ENCODE assay signal across 23 cellular contexts in the genomic region with DNA sequence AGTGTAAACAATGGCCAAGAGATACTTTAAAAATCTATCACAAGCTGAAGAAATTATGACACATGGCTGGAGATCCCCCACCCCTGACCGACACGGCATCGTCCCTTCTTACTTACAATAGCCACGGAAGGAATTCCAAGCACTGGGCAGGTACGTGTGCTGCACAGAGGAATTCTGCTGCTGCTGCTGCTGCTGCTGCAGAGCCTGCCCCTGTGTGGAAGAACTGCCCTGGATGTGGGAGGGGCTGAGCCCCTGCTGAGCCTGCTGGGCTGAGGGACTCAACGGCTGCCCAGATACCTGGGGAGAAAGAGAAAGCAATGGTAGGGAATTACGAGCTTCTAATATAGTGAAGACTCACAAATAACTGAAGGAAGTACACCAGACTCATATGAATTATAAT. TPM values are rescaled to one million over a fixed set of nuclear protein-coding genes. Genes with fewer than 3 reads are reported as not detected.
DNase-seq lines count a peak whose midpoint lies in the region; ATAC-seq, FAIRE-seq and TF ChIP-seq lines count a peak whose summit lies in the region.
"Had no signal": no experiment of that assay in that cellular context is flagged by ENCODE, and none has a peak within 500 bp of the region (broad histone marks: within the 10 kb centered on the region; RNA-seq: fewer than 3 reads in every experiment).

No MANE protein-coding gene starts in this region.

- H3K9ac ChIP-seq in endodermal cell (ENCODE audit: extremely low read depth, low read length, poor library complexity, severe bottlenecking) = no peak overlapping the region
- H3K9ac ChIP-seq in mesendoderm (ENCODE audit: low read length) = no peak overlapping the region
- no peak overlapping the region for H3K9ac ChIP-seq in kidney (ENCODE audit: low read length in 2 of 2)
- H3K9ac ChIP-seq: SK-N-SH had no signal

- H4K5ac ChIP-seq in mesendoderm (ENCODE audit: low read length) = no peak overlapping the region

- no peak for TF ChIP-seq CTCF in GM23338 (conservative IDR thresholded peaks at IDR 0.05; ENCODE audit: low read depth in 2 of 2)
- TF ChIP-seq CTCF in endodermal cell (conservative IDR thresholded peaks at IDR 0.05) = no peak
- TF ChIP-seq CTCF in transverse colon (IDR thresholded peaks at IDR 0.05) = no peak
- no peak for TF ChIP-seq CTCF in kidney (IDR thresholded peaks at IDR 0.05; ENCODE audit: borderline replicate concordance, extremely low read depth, insufficient read depth)

- H3K27me3 Mint-ChIP-seq in GM23338 (ENCODE audit: insufficient read depth, low read depth, poor library complexity) = peaks cover 1% of the 10 kb centered on the region
- H3K27me3 Mint-ChIP-seq in endodermal cell (ENCODE audit: insufficient read depth) = no peaks in the 10 kb centered on the region

- H2BK15ac ChIP-seq in mesendoderm (replicated peaks; ENCODE audit: low read depth) = no peak overlapping the region

- H3F3A ChIP-seq in GM23338 (replicated peaks; ENCODE audit: low read depth) = no peaks in the 10 kb centered on the region

- no peak overlapping the region for H3K56ac ChIP-seq in mesendoderm (ENCODE audit: low read length)

- H3K27ac ChIP-seq in GM23338 (ENCODE audit: low read depth) (no peak overlapping the region), endodermal cell (ENCODE audit: low read depth, low read length) (no peak overlapping the region), mesendoderm (ENCODE audit: low read depth, low read length) (no peak overlapping the region), SJCRH30 (no peak overlapping the region), transverse colon (no peak overlapping the region), kidney (ENCODE audit: low read depth in 2 of 2, low read length in 2 of 2) (no peak overlapping the region)
- H3K27ac ChIP-seq: C4-2B, PC-9, RWPE1 had no signal

- no peak overlapping the region for H3K27ac Mint-ChIP-seq in GM23338
- peak overlapping the region; percentile 61 for H3K27ac Mint-ChIP-seq in endodermal cell

- WGBS in endodermal cell (ENCODE audit: insufficient coverage in 1 of 2, insufficient read length in 1 of 2), 2 experiments = 87% methylated on average over 7 of the region's 7 CpGs; no CpG with 5 or more reads in 1 of the 2 experiments
- WGBS in mesendoderm (ENCODE audit: extremely low coverage, insufficient coverage, low lambda C conversion rate) = no CpG with 5 or more reads among the region's 7 CpGs
- WGBS in transverse colon (ENCODE audit: low coverage in 1 of 2), 2 donors = 89 to 93% methylated on average over 3 to 7 of the region's 7 CpGs

- peak; percentile 92 for ATAC-seq in GM23338

- H3K79me1 ChIP-seq in mesendoderm (ENCODE audit: low read length) = no peaks in the 10 kb centered on the region

- H2BK120ac ChIP-seq in mesendoderm (ENCODE audit: low read depth, low read length) = no peak overlapping the region

- no peak for TF ChIP-seq EP300 in transverse colon (IDR thresholded peaks at IDR 0.05; ENCODE audit: low read depth)

- H3K9me2 ChIP-seq in GM23338 (ENCODE audit: insufficient read depth) = no peaks in the 10 kb centered on the region
- H3K9me2 ChIP-seq: SK-N-SH had no signal

- H3K36me3 ChIP-seq in GM23338 (ENCODE audit: insufficient read depth) = peaks cover 18% of the 10 kb centered on the region
- peaks cover 43% of the 10 kb centered on the region for H3K36me3 ChIP-seq in endodermal cell (ENCODE audit: control insufficient read depth, insufficient read depth, low read length)
- H3K36me3 ChIP-seq in mesendoderm (ENCODE audit: control insufficient read depth, insufficient read depth, low read length) = peaks cover 7% of the 10 kb centered on the region
- H3K36me3 ChIP-seq in SJCRH30 = no peaks in the 10 kb centered on the region
- peaks cover 0 to 18% (median 6%) of the 10 kb centered on the region in 4 donors for H3K36me3 ChIP-seq in transverse colon
- H3K36me3 ChIP-seq in kidney (ENCODE audit: control insufficient read depth in 1 of 2, insufficient read depth in 2 of 2, low read length in 2 of 2) = peaks cover 10 to 11% of the 10 kb centered on the region in 2 donors

- peaks cover 4% of the 10 kb centered on the region for H4K20me1 ChIP-seq in GM23338 (replicated peaks; ENCODE audit: insufficient read depth)

- H3K4me1 ChIP-seq in GM23338 (ENCODE audit: insufficient read depth) = no peaks in the 10 kb centered on the region
- H3K4me1 ChIP-seq in endodermal cell (ENCODE audit: control insufficient read depth, insufficient read depth, low read length) = no peaks in the 10 kb centered on the region
- no peaks in the 10 kb centered on the region for H3K4me1 ChIP-seq in mesendoderm (ENCODE audit: control insufficient read depth, low read depth, low read length)
- no peaks in the 10 kb centered on the region for H3K4me1 ChIP-seq in SJCRH30
- H3K4me1 ChIP-seq in transverse colon = no peaks in the 10 kb centered on the region
- no peaks in the 10 kb centered on the region for H3K4me1 ChIP-seq in kidney (ENCODE audit: control insufficient read depth in 1 of 2, insufficient read depth in 1 of 2, low read depth in 1 of 2, low read length in 2 of 2)

- H3K9me3 ChIP-seq in endodermal cell (ENCODE audit: control insufficient read depth, low read length) (no peaks in the 10 kb centered on the region), SJCRH30 (replicated peaks) (no peaks in the 10 kb centered on the region), transverse colon (no peaks in the 10 kb centered on the region), kidney (ENCODE audit: control insufficient read depth in 1 of 2, low read length in 2 of 2) (no peaks in the 10 kb centered on the region)
- H3K9me3 ChIP-seq: SK-N-SH had no signal

- no peak overlapping the region for H2AK5ac ChIP-seq in mesendoderm (ENCODE audit: low read length)

- no peak overlapping the region for H3K4ac ChIP-seq in mesendoderm (ENCODE audit: low read depth, low read length)

- no peaks in the 10 kb centered on the region for H3K9me3 Mint-ChIP-seq in GM23338
- no peaks in the 10 kb centered on the region for H3K9me3 Mint-ChIP-seq in endodermal cell

- in situ Hi-C loops in transverse colon (cut with MboI; ENCODE audit: low pct_ligation_motif_present in 1 of 4, low pct_unique_long_range_greater_than_20kb in 1 of 4, low sequenced_read_pairs in 3 of 4) = no loop called here

- no peak overlapping the region for H3K4me3 ChIP-seq in GM23338
- H3K4me3 ChIP-seq in endodermal cell (ENCODE audit: low read length) = no peak overlapping the region
- H3K4me3 ChIP-seq in mesendoderm (ENCODE audit: low read length) = no peak overlapping the region
- no peak overlapping the region for H3K4me3 ChIP-seq in SJCRH30
- H3K4me3 ChIP-seq in transverse colon = no peak overlapping the region
- H3K4me3 ChIP-seq in kidney (ENCODE audit: low read length in 2 of 2) = no peak overlapping the region
- H3K4me3 ChIP-seq: PC-9 had no signal

- H2AFZ ChIP-seq in GM23338 = no peak overlapping the region
- H2AFZ ChIP-seq: PC-9 had no signal

- no peak overlapping the region for H2BK5ac ChIP-seq in mesendoderm (ENCODE audit: low read length)

- H4K8ac ChIP-seq in mesendoderm (ENCODE audit: low read depth, low read length) = no peak overlapping the region

- H3K23ac ChIP-seq in mesendoderm (ENCODE audit: low read length) = no peak overlapping the region

- no peaks in the 10 kb centered on the region for H3K27me3 ChIP-seq in GM23338 (ENCODE audit: insufficient read depth)
- no peaks in the 10 kb centered on the region for H3K27me3 ChIP-seq in endodermal cell (ENCODE audit: control insufficient read depth, insufficient read depth, low read length, poor library complexity, severe bottlenecking)
- no peaks in the 10 kb centered on the region for H3K27me3 ChIP-seq in mesendoderm (ENCODE audit: insufficient read depth, low read length, poor library complexity)
- no peaks in the 10 kb centered on the region for H3K27me3 ChIP-seq in SJCRH30
- no peaks in the 10 kb centered on the region for H3K27me3 ChIP-seq in transverse colon

- DNase-seq in GM23338 (ENCODE audit: low spot score) = peak; percentile 34
- DNase-seq in NCI-H2227 (lab: John Stamatoyannopoulos, UW; ENCODE audit: unreplicated experiment) = peak; percentile 20
- peak; percentile 79 for DNase-seq in endodermal cell
- peak; percentile 50 for DNase-seq in mesendoderm
- DNase-seq in SJCRH30 = no peak
- DNase-seq in transverse colon = no peak
- DNase-seq in RCC 7860 (ENCODE audit: low spot score) = no peak
- no peak for DNase-seq in kidney
- DNase-seq: DMS53, GF-D8, NCI-H1105, NCI-H146, NCI-H2029, NCI-H2171, NCI-H446, NCI-H526, PC-9, SHP77 treated with DMSO at 0.1 percent for 48 hours, SK-N-SH had no signal

- H3K4me3 Mint-ChIP-seq in GM23338 (no peak overlapping the region), endodermal cell (no peak overlapping the region)

- no peak for TF ChIP-seq POLR2A in transverse colon (IDR thresholded peaks at IDR 0.05)

- H3K4me1 Mint-ChIP-seq in GM23338 = no peaks in the 10 kb centered on the region
- H3K4me1 Mint-ChIP-seq in endodermal cell = peaks cover 4% of the 10 kb centered on the region

- H3K4me2 ChIP-seq in GM23338 (no peak overlapping the region), mesendoderm (ENCODE audit: low read length) (no peak overlapping the region)
- H3K4me2 ChIP-seq: PC-9, SK-N-SH had no signal

- no peak overlapping the region for H3K18ac ChIP-seq in mesendoderm (ENCODE audit: low read length)

- H3K36me3 Mint-ChIP-seq in GM23338 (ENCODE audit: low read depth) (peaks cover 51% of the 10 kb centered on the region), endodermal cell (ENCODE audit: low read depth) (peaks cover 45% of the 10 kb centered on the region)

- H3K79me2 ChIP-seq in GM23338 (replicated peaks; ENCODE audit: insufficient read depth) = no peaks in the 10 kb centered on the region
- H3K79me2 ChIP-seq in mesendoderm (ENCODE audit: control insufficient read depth, insufficient read depth, low read length) = no peaks in the 10 kb centered on the region

- FAIRE-seq in RCC 7860 (lab: Jason Lieb, UNC) (no peak), kidney (lab: Jason Lieb, UNC) (no peak)
- FAIRE-seq: D721Med, H54 had no signal

- intact Hi-C loops in transverse colon (cut with DNase I; ENCODE audit: low total_unique reads) (no loop called here), kidney (cut with DNase I) (no loop called here)

RNA-seq across cellular contexts. Expression of gene NFRKB, which starts 15.0 kb away (rescaled TPM):
- 28.7 and 44.9 TPM in 2 replicates for total RNA-seq in GM23338 (2014; rRNA removed; shearing (Covaris generic))
- polyA plus RNA-seq in GM23338 (2016; fragmentation: Nextera tagmentation; extraction: Ambion mirVana) (21.7 and 22.4 TPM in 2 replicates), kidney (ENCODE audit: insufficient read depth, low read depth, low replicate concordance) (7.0 TPM)
- total RNA-seq in endodermal cell (10 to 100 TPM; 46.1 to 46.5 TPM), transverse colon (10 to 100 TPM; 28.7 to 79.2 (median 37.0) TPM), kidney (25.2 TPM)
- polyA plus RNA-seq in endodermal cell (2013, experiment 1 of 2) = 38.8 TPM
- polyA plus RNA-seq in endodermal cell (2013, experiment 2 of 2) = 35.3 TPM
- 16.5 TPM for polyA plus RNA-seq in mesendoderm (2013, experiment 1 of 2)
- polyA plus RNA-seq in mesendoderm (2013, experiment 2 of 2) = 16.3 TPM
- total RNA-seq in SJCRH30 (2014; rRNA removed; shearing (Covaris generic)) = 20.4 and 23.4 TPM in 2 replicates

Comparison
In these comparisons a context has a peak if more than half of its experiments do, and no peak if none do; other contexts are left out.
1. DNase-seq: peak in GM23338 (single experiment), NCI-H2227 (single experiment), endodermal cell (single experiment) and mesendoderm (single experiment); none in SJCRH30 (0 of 2), transverse colon (single experiment), RCC 7860 (single experiment) and kidney (single experiment).